8 cellular contexts compared by ENCODE assay signal in genomic region chr10:33330543-33331019, GRCh38. TPM values are rescaled to one million over a fixed set of nuclear protein-coding genes. Genes with fewer than 3 reads are reported as not detected.
DNase-seq lines count a peak whose midpoint lies in the region; ATAC-seq and TF ChIP-seq lines count a peak whose summit lies in the region.

No MANE protein-coding gene starts in this region.

- DNase-seq in ELR (ENCODE audit: low read depth), result peak; percentile 93
- peak; percentile 70 to 83 for DNase-seq in NCI-H526 (lab: John Stamatoyannopoulos, UW)
- DNase-seq in activated CD4-positive, alpha-beta T cell treated with anti-CD3 and anti-CD28 coated beads, Interleukin-2, amount 50 U/mL, for 1 hour, result peak; percentile 79
- peak; percentile 94 for DNase-seq in dermis blood vessel endothelial cell
- DNase-seq in lower leg skin (ENCODE audit: low spot score in 2 of 2), result peak; percentile 85 to 97
- DNase-seq in stimulated activated CD4-positive, alpha-beta T cell treated with anti-CD3 and anti-CD28 coated beads, Interleukin-4, amount 100 ng/mL, for 4 hours, result peak; percentile 71 to 80

- TF ChIP-seq CTCF in lower leg skin (IDR thresholded peaks at IDR 0.05), result peak in 1 of 3 donors; percentile 68

- intact Hi-C loops in lower leg skin (cut with DNase I; ENCODE audit: low total_unique reads), result loop anchor here (10.0 kb wide), 1 partner anchor 1304 kb away; no protein-coding TSS in a partner anchor

- peak; percentile 79 for ATAC-seq in HG02852 (IDR thresholded peaks at IDR 0.05; ENCODE audit: unreplicated experiment)
- no peak for ATAC-seq in HG03097 (IDR thresholded peaks at IDR 0.05; ENCODE audit: low FRiP score, unreplicated experiment)

- no peak for TF ChIP-seq POLR2A in lower leg skin (IDR thresholded peaks at IDR 0.05)

- no peak overlapping the region for H3K4me3 ChIP-seq in lower leg skin (ENCODE audit: low read depth, poor library complexity, severe bottlenecking)

- 7 to 8% methylated on average over 11 of the region's 11 CpGs for WGBS in lower leg skin, 2 donors

RNA-seq across cellular contexts. Expression of gene NRP1, which starts 3.9 kb away (rescaled TPM):
- total RNA-seq in dermis blood vessel endothelial cell, result 178 and 209 TPM in 2 replicates
- 10 to 100 TPM in 3 of 4 donors, 1 to 10 TPM in 1; 8.2 to 24.6 (median 18.7) TPM for total RNA-seq in lower leg skin
